8 cellular contexts compared by ENCODE assay signal in the genomic region with DNA sequence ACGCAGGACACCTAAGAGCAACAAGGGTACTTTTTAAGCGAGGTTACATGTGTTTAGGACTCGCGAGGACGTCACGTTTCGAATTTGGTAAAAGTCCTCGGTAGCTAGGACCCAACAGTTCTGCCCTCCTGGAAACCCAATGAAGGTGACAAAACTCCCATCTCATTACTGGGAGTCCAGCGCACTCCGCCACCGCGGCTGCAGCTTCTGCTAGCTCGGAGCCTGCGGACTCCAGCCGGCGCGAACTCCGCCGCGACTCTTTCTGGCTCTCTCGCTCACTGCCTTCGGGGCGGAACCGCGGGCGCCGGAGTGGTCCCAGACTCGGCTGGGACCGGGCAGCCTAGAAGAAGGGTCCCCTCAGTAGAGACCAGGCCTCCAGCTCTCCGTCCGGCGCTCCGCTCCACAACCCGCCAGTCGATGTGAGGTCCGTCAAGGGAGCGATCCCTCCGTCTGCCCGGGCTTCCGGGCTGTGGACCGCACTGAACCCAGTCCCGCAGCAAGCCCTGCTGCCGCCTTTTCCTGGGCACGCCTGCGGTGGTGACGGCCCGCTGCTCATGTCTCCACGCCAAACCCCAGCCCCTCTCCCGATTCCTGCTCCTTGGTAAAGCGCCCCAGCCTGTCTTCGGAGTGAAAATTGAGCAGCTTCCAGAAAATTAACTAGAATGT. TPM values are rescaled to one million over a fixed set of nuclear protein-coding genes. Genes with fewer than 3 reads are reported as not detected.
DNase-seq lines count a peak whose midpoint lies in the region; ATAC-seq and TF ChIP-seq lines count a peak whose summit lies in the region.

No MANE protein-coding gene starts in this region.

- H2AFZ ChIP-seq in fibroblast of lung (ENCODE audit: low read length) = peak overlapping the region; percentile 55

- peaks cover 0 to 32% (median 14%) of the 10 kb centered on the region in 10 experiments; a peak in 14 of 20 replicates for H3K4me1 ChIP-seq in BLaER1 treated with 17β-estradiol and CSF1 and Interleukin-3, amounts not matched to agents 10 nM and 100 nM
- no peaks in the 10 kb centered on the region for H3K4me1 ChIP-seq in RWPE2 (ENCODE audit: insufficient read depth, poor library complexity, severe bottlenecking)
- H3K4me1 ChIP-seq in fibroblast of lung (ENCODE audit: control insufficient read depth, extremely low read depth, insufficient read depth, low read length) = peaks cover 2% of the 10 kb centered on the region

- peak overlapping the region; percentile 73 to 89 (median 85); a peak in 16 of 22 replicates for H3K4me2 ChIP-seq in BLaER1 treated with 17β-estradiol and CSF1 and Interleukin-3, amounts not matched to agents 10 nM and 100 nM
- H3K4me2 ChIP-seq in fibroblast of lung (ENCODE audit: extremely low read depth, insufficient read depth, low read length) = peak overlapping the region; percentile 94

- no peak overlapping the region for H3K27ac ChIP-seq in BLaER1 treated with 17β-estradiol and CSF1 and Interleukin-3, amounts not matched to agents 10 nM and 100 nM
- H3K27ac ChIP-seq in RWPE2 (ENCODE audit: poor library complexity, severe bottlenecking) (peak overlapping the region; percentile 49), fibroblast of lung (ENCODE audit: insufficient read depth, low read length) (peak overlapping the region; percentile 65)

- peaks cover 0 to 37% (median 8%) of the 10 kb centered on the region in 11 experiments; a peak in 9 of 22 replicates for H4K20me1 ChIP-seq in BLaER1 treated with 17β-estradiol and CSF1 and Interleukin-3, amounts not matched to agents 10 nM and 100 nM
- no peaks in the 10 kb centered on the region for H4K20me1 ChIP-seq in fibroblast of lung (ENCODE audit: control insufficient read depth, extremely low read depth, insufficient read depth, low read length)

- H3K27ac Mint-ChIP-seq in neural crest cell (ENCODE audit: unreplicated experiment) = no peak overlapping the region

- no peak for ATAC-seq in RWPE2 (ENCODE audit: low read depth)
- no peak for ATAC-seq in HG03432 (IDR thresholded peaks at IDR 0.05; ENCODE audit: unreplicated experiment)
- no peak for ATAC-seq in esophagus mucosa
- ATAC-seq in HG02938 (IDR thresholded peaks at IDR 0.05; ENCODE audit: unreplicated experiment) = no peak

- TF ChIP-seq CTCF in RWPE2 (IDR thresholded peaks at IDR 0.05; ENCODE audit: poor library complexity, severe bottlenecking) (no peak), fibroblast of lung (conservative IDR thresholded peaks at IDR 0.05 in 1 of 2, IDR thresholded peaks at IDR 0.05 in 1 of 2; ENCODE audit: low read depth in 1 of 2, low read length in 2 of 2) (no peak), neural crest cell (conservative IDR thresholded peaks at IDR 0.05) (no peak)

- H3K4me3 Mint-ChIP-seq in neural crest cell = peak overlapping the region; percentile 54

- peaks cover 75 to 83% (median 82%) of the 10 kb centered on the region in 11 experiments for H3K27me3 ChIP-seq in BLaER1 treated with 17β-estradiol and CSF1 and Interleukin-3, amounts not matched to agents 10 nM and 100 nM
- H3K27me3 ChIP-seq in RWPE2 (ENCODE audit: insufficient read depth, poor library complexity, severe bottlenecking) (no peaks in the 10 kb centered on the region), fibroblast of lung (ENCODE audit: control insufficient read depth, insufficient read depth, low read length) (no peaks in the 10 kb centered on the region)

- H3K9me3 ChIP-seq in BLaER1 treated with 17β-estradiol and CSF1 and Interleukin-3, amounts not matched to agents 10 nM and 100 nM (replicated peaks in 1 of 11) = peaks cover 14 to 49% (median 29%) of the 10 kb centered on the region in 11 experiments
- no peaks in the 10 kb centered on the region for H3K9me3 ChIP-seq in RWPE2 (ENCODE audit: severe bottlenecking)
- no peaks in the 10 kb centered on the region for H3K9me3 ChIP-seq in fibroblast of lung (ENCODE audit: control insufficient read depth, insufficient read depth, low read depth, low read length)

- no peaks in the 10 kb centered on the region for H3K9me3 Mint-ChIP-seq in neural crest cell

- no peaks in the 10 kb centered on the region for H3K36me3 ChIP-seq in BLaER1 treated with 17β-estradiol and CSF1 and Interleukin-3, amounts not matched to agents 10 nM and 100 nM
- no peaks in the 10 kb centered on the region for H3K36me3 ChIP-seq in RWPE2 (ENCODE audit: low read depth)
- H3K36me3 ChIP-seq in fibroblast of lung (ENCODE audit: control insufficient read depth, insufficient read depth, low read length) = no peaks in the 10 kb centered on the region

- peaks cover 33% of the 10 kb centered on the region for H3K4me1 Mint-ChIP-seq in neural crest cell

- H3K9ac ChIP-seq in BLaER1 treated with 17β-estradiol and CSF1 and Interleukin-3, amounts not matched to agents 10 nM and 100 nM = no peak overlapping the region
- no peak overlapping the region for H3K9ac ChIP-seq in fibroblast of lung (ENCODE audit: insufficient read depth, low read length)

- peaks cover 19% of the 10 kb centered on the region for H3K79me2 ChIP-seq in fibroblast of lung (ENCODE audit: control insufficient read depth, insufficient read depth, low read length)

- no peaks in the 10 kb centered on the region for H3K36me3 Mint-ChIP-seq in neural crest cell (ENCODE audit: low read depth)

- H3K27me3 Mint-ChIP-seq in neural crest cell (ENCODE audit: low read depth) = peaks cover 98% of the 10 kb centered on the region

- DNase-seq in RWPE2 (ENCODE audit: low spot score) (no peak), fibroblast of lung (ENCODE audit: low read depth in 2 of 2) (peak; percentile 33 to 43), neural crest cell (ENCODE audit: low read depth, low spot score) (no peak)
- DNase-seq in activated CD8-positive, alpha-beta memory T cell treated with anti-CD3 and anti-CD28 coated beads for 24 hours = no peak

- H3K4me3 ChIP-seq in BLaER1 treated with 17β-estradiol and CSF1 and Interleukin-3, amounts not matched to agents 10 nM and 100 nM = peak overlapping the region in 9 of 10 experiments; percentile 58 to 71 (median 66); a peak in 12 of 20 replicates
- H3K4me3 ChIP-seq in RWPE2 (ENCODE audit: severe bottlenecking) (peak overlapping the region; percentile 42), fibroblast of lung (replicated peaks in 1 of 4; ENCODE audit: control extremely low read depth in 1 of 4, insufficient read depth in 1 of 4, low read depth in 3 of 4, low read length in 4 of 4) (peak overlapping the region; percentile 33 to 86 (median 62))

RNA-seq across cellular contexts. Expression of gene OSR1, which starts 3.0 kb away (rescaled TPM):
- total RNA-seq in fibroblast of lung = 13.4 and 17.7 TPM in 2 replicates
- polyA plus RNA-seq in fibroblast of lung = 11.3 and 14.7 TPM in 2 replicates
- 17.2 and 25.8 TPM in 2 replicates for polyA plus RNA-seq in fibroblast of lung (2012)
- 15.5 and 17.2 TPM in 2 replicates for polyA minus RNA-seq in fibroblast of lung (ENCODE audit: low replicate concordance)
- 0.33 and 0.45 TPM in 2 replicates for total RNA-seq in neural crest cell
- 0.96 TPM for total RNA-seq in esophagus mucosa

Comparison
In these comparisons a context has a peak if more than half of its experiments do, and no peak if none do; other contexts are left out.
1. H3K27ac ChIP-seq: peak in RWPE2 (single experiment) and fibroblast of lung (single experiment); none in BLaER1 treated with 17β-estradiol and CSF1 and Interleukin-3, amounts not matched to agents 10 nM and 100 nM (0 of 11).
2. DNase-seq: peak in fibroblast of lung (2 of 2); none in RWPE2 (single experiment), neural crest cell (single experiment) and activated CD8-positive, alpha-beta memory T cell treated with anti-CD3 and anti-CD28 coated beads for 24 hours (single experiment).
3. Peak in every context shown above with its lines, with median percentiles within 50 percentile points of each other: H3K4me3 ChIP-seq.